Comparison of ENCODE assay signal across 1 cellular context in genomic region chr7:129914536-129915272, GRCh38.
TF ChIP-seq lines count a peak whose summit lies in the region.

No MANE protein-coding gene starts in this region.

TF ChIP-seq in HepG2, 621 proteins besides CTCF, POLR2A, EP300 and RAD21 (continued from another document):
- TF ChIP-seq ZNF598 (CRISPR knock-in tag; IDR thresholded peaks at IDR 0.05; ENCODE audit: borderline replicate concordance) (no peak), TBL1XR1 (IDR thresholded peaks at IDR 0.05; ENCODE audit: borderline replicate concordance, low read length, partially characterized antibody) (no peak), KAT8 (CRISPR knock-in tag; IDR thresholded peaks at IDR 0.05) (no peak), ZC3H13 (CRISPR knock-in tag; IDR thresholded peaks at IDR 0.05) (no peak)
